In the genomic region with DNA sequence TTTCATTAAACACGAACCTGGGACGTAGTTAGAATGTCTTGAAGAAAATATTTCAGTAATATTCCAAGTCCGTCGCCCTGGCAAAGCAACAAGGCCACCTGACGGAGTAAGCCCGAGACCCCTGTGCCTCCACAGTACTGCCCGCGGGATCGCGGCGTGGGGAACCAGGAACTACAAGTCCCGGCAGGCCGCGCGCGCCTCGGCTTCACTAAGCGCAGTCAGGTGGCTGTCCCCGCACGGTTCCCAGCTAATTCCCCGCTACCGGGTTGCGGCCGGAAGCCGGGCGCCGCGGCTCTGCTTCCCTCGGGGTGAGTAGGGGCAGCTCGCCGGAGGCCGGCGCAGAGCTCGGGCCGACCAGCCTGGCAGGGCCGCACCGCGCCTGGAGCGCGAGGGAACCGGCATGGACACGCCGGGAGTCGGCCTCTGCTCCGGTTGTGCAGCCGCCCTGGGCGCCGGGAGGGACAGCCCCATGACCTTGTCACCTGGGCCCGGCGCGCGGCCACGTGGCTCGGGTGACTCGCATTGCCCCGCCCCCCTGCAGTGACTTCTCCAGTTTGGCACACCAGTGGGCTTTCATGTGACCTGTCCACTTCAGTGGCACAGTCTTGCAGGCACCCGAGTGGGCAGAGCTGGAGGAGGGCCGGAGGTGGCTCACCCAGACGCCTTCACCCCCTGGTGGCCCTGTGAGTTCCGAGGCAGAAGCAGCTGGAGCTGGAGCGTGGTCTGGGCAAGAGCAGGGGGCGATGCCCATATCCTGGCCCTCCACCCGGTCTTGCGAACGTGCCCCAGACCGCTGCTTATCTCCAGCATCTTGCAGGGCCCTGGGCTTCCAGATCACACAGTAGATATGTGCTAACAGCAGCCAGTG, we compare ENCODE assay signal across 1 cellular context.
A peak's percentile ranks its signal among the peaks of the same experiment; 100 is the strongest.
TF ChIP-seq lines count a peak whose summit lies in the region.

A gene with protein sequence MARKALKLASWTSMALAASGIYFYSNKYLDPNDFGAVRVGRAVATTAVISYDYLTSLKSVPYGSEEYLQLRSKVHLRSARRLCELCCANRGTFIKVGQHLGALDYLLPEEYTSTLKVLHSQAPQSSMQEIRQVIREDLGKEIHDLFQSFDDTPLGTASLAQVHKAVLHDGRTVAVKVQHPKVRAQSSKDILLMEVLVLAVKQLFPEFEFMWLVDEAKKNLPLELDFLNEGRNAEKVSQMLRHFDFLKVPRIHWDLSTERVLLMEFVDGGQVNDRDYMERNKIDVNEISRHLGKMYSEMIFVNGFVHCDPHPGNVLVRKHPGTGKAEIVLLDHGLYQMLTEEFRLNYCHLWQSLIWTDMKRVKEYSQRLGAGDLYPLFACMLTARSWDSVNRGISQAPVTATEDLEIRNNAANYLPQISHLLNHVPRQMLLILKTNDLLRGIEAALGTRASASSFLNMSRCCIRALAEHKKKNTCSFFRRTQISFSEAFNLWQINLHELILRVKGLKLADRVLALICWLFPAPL (plus strand): TSS at position 247 of the 868 bp plus-strand sequence. CDS start 18,870 bp downstream, outside the sequence.

TF ChIP-seq in HCT116, 20 proteins besides CTCF, POLR2A, EP300 and RAD21 (continued from another document):
- TF ChIP-seq, protein P1, sequence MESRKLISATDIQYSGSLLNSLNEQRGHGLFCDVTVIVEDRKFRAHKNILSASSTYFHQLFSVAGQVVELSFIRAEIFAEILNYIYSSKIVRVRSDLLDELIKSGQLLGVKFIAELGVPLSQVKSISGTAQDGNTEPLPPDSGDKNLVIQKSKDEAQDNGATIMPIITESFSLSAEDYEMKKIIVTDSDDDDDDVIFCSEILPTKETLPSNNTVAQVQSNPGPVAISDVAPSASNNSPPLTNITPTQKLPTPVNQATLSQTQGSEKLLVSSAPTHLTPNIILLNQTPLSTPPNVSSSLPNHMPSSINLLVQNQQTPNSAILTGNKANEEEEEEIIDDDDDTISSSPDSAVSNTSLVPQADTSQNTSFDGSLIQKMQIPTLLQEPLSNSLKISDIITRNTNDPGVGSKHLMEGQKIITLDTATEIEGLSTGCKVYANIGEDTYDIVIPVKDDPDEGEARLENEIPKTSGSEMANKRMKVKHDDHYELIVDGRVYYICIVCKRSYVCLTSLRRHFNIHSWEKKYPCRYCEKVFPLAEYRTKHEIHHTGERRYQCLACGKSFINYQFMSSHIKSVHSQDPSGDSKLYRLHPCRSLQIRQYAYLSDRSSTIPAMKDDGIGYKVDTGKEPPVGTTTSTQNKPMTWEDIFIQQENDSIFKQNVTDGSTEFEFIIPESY (IDR thresholded peaks at IDR 0.05; ENCODE audit: extremely low read depth, insufficient replicate concordance, low read length): no peak
- TF ChIP-seq POLR2AphosphoS5 (IDR thresholded peaks at IDR 0.05; ENCODE audit: low read depth, low read length) (peak; percentile 76), ATF3 (IDR thresholded peaks at IDR 0.05) (no peak), ZNF274 (IDR thresholded peaks at IDR 0.05; ENCODE audit: low read depth, low read length) (no peak), EGR1 (IDR thresholded peaks at IDR 0.05; ENCODE audit: low read depth) (no peak), MAX (IDR thresholded peaks at IDR 0.05) (peak; percentile 96), SP1 (IDR thresholded peaks at IDR 0.05; ENCODE audit: low read depth) (no peak; the same call in 1 of the 2 replicates), REST (IDR thresholded peaks at IDR 0.05; ENCODE audit: low read depth) (no peak), SIN3A (IDR thresholded peaks at IDR 0.05; ENCODE audit: low read depth) (peak; percentile 91), JUND (IDR thresholded peaks at IDR 0.05) (no peak), ZFX (IDR thresholded peaks at IDR 0.05) (peak; percentile 86; the same call in 1 of the 2 replicates), TCF7L2 (IDR thresholded peaks at IDR 0.05; ENCODE audit: borderline replicate concordance, extremely low read depth, insufficient read depth, insufficient read length) (peak; percentile 22), EZH2 (IDR thresholded peaks at IDR 0.05) (no peak), SRF (IDR thresholded peaks at IDR 0.05; ENCODE audit: low read depth) (no peak), EZH2phosphoT487 (IDR thresholded peaks at IDR 0.05; ENCODE audit: borderline replicate concordance) (no peak), FOSL1 (IDR thresholded peaks at IDR 0.05; ENCODE audit: low read depth) (no peak)
